ENCODE assay signal across 22 cellular contexts in genomic region chr20:40866056-40866455, GRCh38.
"Had no signal": no experiment of that assay in that cellular context is flagged by ENCODE, and none has a peak within 500 bp of the region (broad histone marks: within the 10 kb centered on the region; RNA-seq: fewer than 3 reads in every experiment).

No MANE protein-coding gene starts in this region.

- H3K27me3 Mint-ChIP-seq: stimulated activated naive B cell treated with anti-CD40 and anti-IgM and Interleukin-4, amounts not matched to agents 10 μg/mL and 1 μg/mL and 100 μg/mL, for 72 hours; stimulated activated naive CD8-positive, alpha-beta T cell treated with anti-CD3 and anti-CD28 coated beads, Interleukin-15, amount 100 ng/mL, for 72 hours had no signal

- DNase-seq: central memory CD4-positive, alpha-beta T cell; cortex of kidney; effector memory CD4-positive, alpha-beta T cell; kidney; left colon; mammary epithelial cell; naive thymus-derived CD4-positive, alpha-beta T cell; nucleus accumbens; ovary; right lobe of liver; spleen; stimulated activated CD4-positive, alpha-beta T cell treated with anti-CD3 and anti-CD28 coated beads, Interleukin-15, amount 100 ng/mL, for 24 hours; stimulated activated CD4-positive, alpha-beta T cell treated with anti-CD3 and anti-CD28 coated beads, Interleukin-1b, Interleukin-23, amount 100 ng/mL, for 48 hours; stimulated activated CD4-positive, alpha-beta T cell treated with anti-CD3 and anti-CD28 coated beads, Interleukin-4, amount 100 ng/mL, for 24 hours; stimulated activated naive B cell treated with anti-CD40 and anti-IgM and Interleukin-4, amounts not matched to agents 10 μg/mL and 1 μg/mL and 100 μg/mL, for 72 hours; stimulated activated naive CD8-positive, alpha-beta T cell treated with anti-CD3 and anti-CD28 coated beads, Interleukin-15, amount 100 ng/mL, for 72 hours; testis had no signal

- H3K4me1 Mint-ChIP-seq: stimulated activated naive B cell treated with anti-CD40 and anti-IgM and Interleukin-4, amounts not matched to agents 10 μg/mL and 1 μg/mL and 100 μg/mL, for 72 hours; stimulated activated naive CD8-positive, alpha-beta T cell treated with anti-CD3 and anti-CD28 coated beads, Interleukin-15, amount 100 ng/mL, for 72 hours had no signal

- H3K27ac ChIP-seq: gastrocnemius medialis, hepatocyte, ovary, right lobe of liver, spleen, testis, tibial nerve had no signal

- H3K4me1 ChIP-seq: right lobe of liver, spleen, testis had no signal

- H3K36me3 Mint-ChIP-seq: naive thymus-derived CD4-positive, alpha-beta T cell; stimulated activated naive B cell treated with anti-CD40 and anti-IgM and Interleukin-4, amounts not matched to agents 10 μg/mL and 1 μg/mL and 100 μg/mL, for 72 hours had no signal

- H3K27ac Mint-ChIP-seq: naive thymus-derived CD4-positive, alpha-beta T cell; stimulated activated naive B cell treated with anti-CD40 and anti-IgM and Interleukin-4, amounts not matched to agents 10 μg/mL and 1 μg/mL and 100 μg/mL, for 72 hours; stimulated activated naive CD8-positive, alpha-beta T cell treated with anti-CD3 and anti-CD28 coated beads, Interleukin-15, amount 100 ng/mL, for 72 hours had no signal

- H3K4me3 Mint-ChIP-seq: naive thymus-derived CD4-positive, alpha-beta T cell; neural crest cell; stimulated activated naive B cell treated with anti-CD40 and anti-IgM and Interleukin-4, amounts not matched to agents 10 μg/mL and 1 μg/mL and 100 μg/mL, for 72 hours; stimulated activated naive CD8-positive, alpha-beta T cell treated with anti-CD3 and anti-CD28 coated beads, Interleukin-15, amount 100 ng/mL, for 72 hours had no signal

- H3K27me3 ChIP-seq: gastrocnemius medialis, hepatocyte, ovary, right lobe of liver, testis, tibial nerve had no signal

- H3K4me3 ChIP-seq: gastrocnemius medialis, hepatocyte, ovary, right lobe of liver, spleen, testis, tibial nerve had no signal

- H3K9me3 ChIP-seq: gastrocnemius medialis, ovary, right lobe of liver, spleen, testis, tibial nerve had no signal

- ATAC-seq: esophagus mucosa; gastrocnemius medialis; left colon; naive thymus-derived CD4-positive, alpha-beta T cell; right lobe of liver; stimulated activated naive B cell treated with anti-CD40 and anti-IgM and Interleukin-4, amounts not matched to agents 10 μg/mL and 1 μg/mL and 100 μg/mL, for 72 hours; stimulated activated naive CD8-positive, alpha-beta T cell treated with anti-CD3 and anti-CD28 coated beads, Interleukin-15, amount 100 ng/mL, for 72 hours had no signal

- H3K36me3 ChIP-seq: gastrocnemius medialis, ovary, right lobe of liver, spleen, tibial nerve had no signal

- H3K9me3 Mint-ChIP-seq: naive thymus-derived CD4-positive, alpha-beta T cell; neural crest cell; stimulated activated naive B cell treated with anti-CD40 and anti-IgM and Interleukin-4, amounts not matched to agents 10 μg/mL and 1 μg/mL and 100 μg/mL, for 72 hours; stimulated activated naive CD8-positive, alpha-beta T cell treated with anti-CD3 and anti-CD28 coated beads, Interleukin-15, amount 100 ng/mL, for 72 hours had no signal
